ENCODE assay signal across 14 cellular contexts in genomic region chr18:24763765-24764548, GRCh38.
A peak's percentile ranks its signal among the peaks of the same experiment; 100 is the strongest.
DNase-seq lines count a peak whose midpoint lies in the region; ATAC-seq and TF ChIP-seq lines count a peak whose summit lies in the region.
"Had no signal": no experiment of that assay in that cellular context is flagged by ENCODE, and none has a peak within 500 bp of the region (broad histone marks: within the 10 kb centered on the region; RNA-seq: fewer than 3 reads in every experiment).

No MANE protein-coding gene starts in this region.

- H3K4me3 ChIP-seq in fibroblast of villous mesenchyme (ENCODE audit: low read depth, low read length) = no peak overlapping the region

- intact Hi-C loops in sciatic nerve (cut with DNase I) = no loop called here

- TF ChIP-seq CTCF in fibroblast of villous mesenchyme (IDR thresholded peaks at IDR 0.05; ENCODE audit: insufficient read depth, low read depth, low read length) = no peak

- H3K4me3 Mint-ChIP-seq in naive thymus-derived CD8-positive, alpha-beta T cell = no peak overlapping the region
- H3K4me3 Mint-ChIP-seq in stimulated activated naive CD8-positive, alpha-beta T cell treated with anti-CD3 and anti-CD28 coated beads, Interleukin-15, amount 100 ng/mL, for 72 hours = no peak overlapping the region
- H3K4me3 Mint-ChIP-seq: activated CD8-positive, alpha-beta T cell treated with anti-CD3 and anti-CD28 coated beads, Interleukin-2, amount 10 ng/mL, durations not matched to agents 7 days and 5 days; CD4-positive, alpha-beta memory T cell had no signal

- POLR2A ChIA-PET in naive thymus-derived CD8-positive, alpha-beta T cell (lab: Charles Lee) = no interaction called here

- H3K9me3 Mint-ChIP-seq in naive thymus-derived CD8-positive, alpha-beta T cell = peaks cover 0 to 20% (median 12%) of the 10 kb centered on the region in 9 donors
- peaks cover 4 to 10% of the 10 kb centered on the region in 2 donors for H3K9me3 Mint-ChIP-seq in stimulated activated naive CD8-positive, alpha-beta T cell treated with anti-CD3 and anti-CD28 coated beads, Interleukin-15, amount 100 ng/mL, for 72 hours

- peaks cover under 1 to 14% (median 7%) of the 10 kb centered on the region in 5 donors for H3K27me3 Mint-ChIP-seq in naive thymus-derived CD8-positive, alpha-beta T cell
- peaks cover 19% of the 10 kb centered on the region for H3K27me3 Mint-ChIP-seq in stimulated activated naive CD8-positive, alpha-beta T cell treated with anti-CD3 and anti-CD28 coated beads, Interleukin-15, amount 100 ng/mL, for 72 hours

- ATAC-seq in sciatic nerve (peak; percentile 88), GM18870 (IDR thresholded peaks at IDR 0.05; ENCODE audit: unreplicated experiment) (no peak), HG02973 (IDR thresholded peaks at IDR 0.05; ENCODE audit: unreplicated experiment) (no peak)
- no peak for ATAC-seq in naive thymus-derived CD8-positive, alpha-beta T cell
- no peak for ATAC-seq in stimulated activated naive CD8-positive, alpha-beta T cell treated with anti-CD3 and anti-CD28 coated beads, Interleukin-15, amount 100 ng/mL, for 72 hours
- ATAC-seq: activated CD8-positive, alpha-beta T cell treated with anti-CD3 and anti-CD28 coated beads, Interleukin-2, amount 10 ng/mL, durations not matched to agents 7 days and 5 days; HepG2 had no signal

- peaks cover 0 to 7% (median 0%) of the 10 kb centered on the region in 3 donors for H3K36me3 Mint-ChIP-seq in naive thymus-derived CD8-positive, alpha-beta T cell
- H3K36me3 Mint-ChIP-seq: CD4-positive, alpha-beta memory T cell had no signal

- peaks cover 0 to 2% (median 0%) of the 10 kb centered on the region in 4 donors for H3K4me1 Mint-ChIP-seq in naive thymus-derived CD8-positive, alpha-beta T cell
- no peaks in the 10 kb centered on the region for H3K4me1 Mint-ChIP-seq in stimulated activated naive CD8-positive, alpha-beta T cell treated with anti-CD3 and anti-CD28 coated beads, Interleukin-15, amount 100 ng/mL, for 72 hours
- H3K4me1 Mint-ChIP-seq: CD4-positive, alpha-beta memory T cell had no signal

- peak; percentile 85 for DNase-seq in COLO829 (ENCODE audit: low spot score)
- peak; percentile 80 for DNase-seq in RPMI7951 (ENCODE audit: low read depth)
- peak; percentile 26 for DNase-seq in fibroblast of villous mesenchyme (ENCODE audit: low read depth)
- DNase-seq in sciatic nerve (ENCODE audit: low spot score) = peak; percentile 59
- DNase-seq in naive thymus-derived CD8-positive, alpha-beta T cell = no peak
- no peak for DNase-seq in stimulated activated naive CD8-positive, alpha-beta T cell treated with anti-CD3 and anti-CD28 coated beads, Interleukin-15, amount 100 ng/mL, for 72 hours
- DNase-seq: activated CD8-positive, alpha-beta T cell treated with anti-CD3 and anti-CD28 coated beads, Interleukin-2, amount 10 ng/mL, durations not matched to agents 7 days and 5 days; CD4-positive, alpha-beta memory T cell; NCI-H69; stimulated activated CD4-positive, alpha-beta T cell treated with anti-CD3 and anti-CD28 coated beads, Interleukin-4, amount 100 ng/mL, for 4 hours; stimulated activated naive CD4-positive, alpha-beta T cell had no signal

- H3K27ac Mint-ChIP-seq in naive thymus-derived CD8-positive, alpha-beta T cell = no peak overlapping the region
- H3K27ac Mint-ChIP-seq in stimulated activated naive CD8-positive, alpha-beta T cell treated with anti-CD3 and anti-CD28 coated beads, Interleukin-15, amount 100 ng/mL, for 72 hours = no peak overlapping the region
- H3K27ac Mint-ChIP-seq: activated CD8-positive, alpha-beta T cell treated with anti-CD3 and anti-CD28 coated beads, Interleukin-2, amount 10 ng/mL, durations not matched to agents 7 days and 5 days; CD4-positive, alpha-beta memory T cell had no signal

Comparison
In these comparisons a context has a peak if more than half of its experiments do, and no peak if none do; other contexts are left out.
1. DNase-seq: peak in COLO829 (single experiment), RPMI7951 (single experiment), fibroblast of villous mesenchyme (single experiment) and sciatic nerve (single experiment); none in naive thymus-derived CD8-positive, alpha-beta T cell (0 of 10) and stimulated activated naive CD8-positive, alpha-beta T cell treated with anti-CD3 and anti-CD28 coated beads, Interleukin-15, amount 100 ng/mL, for 72 hours (0 of 2).